3 cellular contexts compared by ENCODE assay signal in the genomic region with DNA sequence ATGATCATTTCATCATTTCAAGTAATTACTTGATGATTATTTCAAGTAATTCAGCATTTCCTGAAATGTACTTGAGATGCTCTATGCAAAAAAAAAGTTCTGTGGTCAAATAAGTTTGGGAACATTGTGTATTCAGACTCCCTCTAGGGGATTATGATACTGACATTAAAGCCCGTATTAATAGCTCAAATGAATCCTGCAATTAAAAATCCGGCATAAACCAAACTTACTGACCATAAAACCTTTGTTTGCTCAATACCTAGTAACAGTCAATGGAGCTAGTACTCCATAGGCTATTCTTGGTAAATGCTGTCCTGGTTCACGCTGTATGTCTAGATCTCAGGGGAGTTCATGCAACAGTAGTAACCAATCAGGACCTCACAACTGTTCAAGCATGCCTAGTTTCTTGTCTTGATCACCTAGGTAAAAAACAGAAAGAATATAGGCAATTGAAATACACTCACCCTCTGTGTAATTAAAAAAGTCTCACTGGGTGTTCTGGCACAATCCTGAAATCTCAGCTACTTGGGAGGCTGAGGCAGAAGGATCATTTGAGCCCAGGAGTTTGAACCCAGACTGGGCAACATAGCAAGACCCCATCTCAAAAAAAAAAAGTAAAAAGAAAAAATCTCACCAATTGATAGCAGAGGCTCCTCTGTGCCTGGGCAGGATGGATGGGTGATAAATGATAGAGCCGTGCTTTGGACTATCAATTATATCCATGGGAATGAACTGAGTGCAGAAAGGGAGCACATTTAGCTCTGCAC.
A peak's percentile ranks its signal among the peaks of the same experiment; 100 is the strongest.
TF ChIP-seq lines count a peak whose summit lies in the region.

No MANE protein-coding gene starts in this region.

TF ChIP-seq in GM12891, 5 proteins besides CTCF, POLR2A, EP300 and RAD21:
- no peak for TF ChIP-seq POU2F2 (IDR thresholded peaks at IDR 0.05; ENCODE audit: low read depth, low read length)
- TF ChIP-seq TAF1 (IDR thresholded peaks at IDR 0.05; ENCODE audit: low read depth, low read length): no peak
- TF ChIP-seq POLR2AphosphoS5 (IDR thresholded peaks at IDR 0.05; ENCODE audit: low read depth, low read length): no peak
TF ChIP-seq in GM12891: peak in this region for 0.

TF ChIP-seq in HEK293, 187 proteins besides CTCF, POLR2A, EP300 and RAD21:
- TF ChIP-seq ZNF549 (tag by site-specific recombination; IDR thresholded peaks at IDR 0.05) (no peak), ZNF121 (tag by site-specific recombination; IDR thresholded peaks at IDR 0.05) (peak; percentile 68; the same call in 1 of the 2 replicates)
TF ChIP-seq in HEK293: peak in this region for 1.

TF ChIP-seq in K562, 482 proteins besides CTCF, POLR2A, EP300 and RAD21:
- TF ChIP-seq ZNF347 (CRISPR knock-in tag; IDR thresholded peaks at IDR 0.05; ENCODE audit: low read depth): no peak
- 0 out of 2 replicates have a peak, but pooled peaks have one; percentile 30 for TF ChIP-seq ZNF507 (tag; conservative IDR thresholded peaks at IDR 0.05)
- TF ChIP-seq ZNF212 (CRISPR knock-in tag; IDR thresholded peaks at IDR 0.05): no peak
- no peak for TF ChIP-seq ZBED1 (IDR thresholded peaks at IDR 0.05)
- TF ChIP-seq ZC3H11A (IDR thresholded peaks at IDR 0.05; ENCODE audit: low read depth, low read length): no peak
- TF ChIP-seq, protein P1, sequence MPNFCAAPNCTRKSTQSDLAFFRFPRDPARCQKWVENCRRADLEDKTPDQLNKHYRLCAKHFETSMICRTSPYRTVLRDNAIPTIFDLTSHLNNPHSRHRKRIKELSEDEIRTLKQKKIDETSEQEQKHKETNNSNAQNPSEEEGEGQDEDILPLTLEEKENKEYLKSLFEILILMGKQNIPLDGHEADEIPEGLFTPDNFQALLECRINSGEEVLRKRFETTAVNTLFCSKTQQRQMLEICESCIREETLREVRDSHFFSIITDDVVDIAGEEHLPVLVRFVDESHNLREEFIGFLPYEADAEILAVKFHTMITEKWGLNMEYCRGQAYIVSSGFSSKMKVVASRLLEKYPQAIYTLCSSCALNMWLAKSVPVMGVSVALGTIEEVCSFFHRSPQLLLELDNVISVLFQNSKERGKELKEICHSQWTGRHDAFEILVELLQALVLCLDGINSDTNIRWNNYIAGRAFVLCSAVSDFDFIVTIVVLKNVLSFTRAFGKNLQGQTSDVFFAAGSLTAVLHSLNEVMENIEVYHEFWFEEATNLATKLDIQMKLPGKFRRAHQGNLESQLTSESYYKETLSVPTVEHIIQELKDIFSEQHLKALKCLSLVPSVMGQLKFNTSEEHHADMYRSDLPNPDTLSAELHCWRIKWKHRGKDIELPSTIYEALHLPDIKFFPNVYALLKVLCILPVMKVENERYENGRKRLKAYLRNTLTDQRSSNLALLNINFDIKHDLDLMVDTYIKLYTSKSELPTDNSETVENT (CRISPR knock-in tag; IDR thresholded peaks at IDR 0.05): no peak
- TF ChIP-seq ZNF232 (CRISPR knock-in tag; IDR thresholded peaks at IDR 0.05): no peak
- TF ChIP-seq STAT5B (CRISPR knock-in tag; IDR thresholded peaks at IDR 0.05): no peak
- TF ChIP-seq ZNF121 (CRISPR knock-in tag; conservative IDR thresholded peaks at IDR 0.05): peak; percentile 95
- TF ChIP-seq SIX5 (IDR thresholded peaks at IDR 0.05; ENCODE audit: borderline replicate concordance in 1 of 2, insufficient read depth in 1 of 2, low read depth in 1 of 2, low read length in 2 of 2): no peak
- TF ChIP-seq, protein P2, sequence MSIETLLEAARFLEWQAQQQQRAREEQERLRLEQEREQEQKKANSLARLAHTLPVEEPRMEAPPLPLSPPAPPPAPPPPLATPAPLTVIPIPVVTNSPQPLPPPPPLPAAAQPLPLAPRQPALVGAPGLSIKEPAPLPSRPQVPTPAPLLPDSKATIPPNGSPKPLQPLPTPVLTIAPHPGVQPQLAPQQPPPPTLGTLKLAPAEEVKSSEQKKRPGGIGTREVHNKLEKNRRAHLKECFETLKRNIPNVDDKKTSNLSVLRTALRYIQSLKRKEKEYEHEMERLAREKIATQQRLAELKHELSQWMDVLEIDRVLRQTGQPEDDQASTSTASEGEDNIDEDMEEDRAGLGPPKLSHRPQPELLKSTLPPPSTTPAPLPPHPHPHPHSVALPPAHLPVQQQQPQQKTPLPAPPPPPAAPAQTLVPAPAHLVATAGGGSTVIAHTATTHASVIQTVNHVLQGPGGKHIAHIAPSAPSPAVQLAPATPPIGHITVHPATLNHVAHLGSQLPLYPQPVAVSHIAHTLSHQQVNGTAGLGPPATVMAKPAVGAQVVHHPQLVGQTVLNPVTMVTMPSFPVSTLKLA (conservative IDR thresholded peaks at IDR 0.05): no peak
- TF ChIP-seq KLF13 (tag; IDR thresholded peaks at IDR 0.05; ENCODE audit: borderline replicate concordance, low read depth): no peak
- TF ChIP-seq PHF20 (IDR thresholded peaks at IDR 0.05; ENCODE audit: partially characterized antibody): no peak
- TF ChIP-seq, protein P3, sequence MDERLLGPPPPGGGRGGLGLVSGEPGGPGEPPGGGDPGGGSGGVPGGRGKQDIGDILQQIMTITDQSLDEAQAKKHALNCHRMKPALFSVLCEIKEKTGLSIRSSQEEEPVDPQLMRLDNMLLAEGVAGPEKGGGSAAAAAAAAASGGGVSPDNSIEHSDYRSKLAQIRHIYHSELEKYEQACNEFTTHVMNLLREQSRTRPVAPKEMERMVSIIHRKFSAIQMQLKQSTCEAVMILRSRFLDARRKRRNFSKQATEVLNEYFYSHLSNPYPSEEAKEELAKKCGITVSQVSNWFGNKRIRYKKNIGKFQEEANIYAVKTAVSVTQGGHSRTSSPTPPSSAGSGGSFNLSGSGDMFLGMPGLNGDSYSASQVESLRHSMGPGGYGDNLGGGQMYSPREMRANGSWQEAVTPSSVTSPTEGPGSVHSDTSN (CRISPR knock-in tag; IDR thresholded peaks at IDR 0.05; ENCODE audit: low read depth): no peak
- TF ChIP-seq, protein P3 (tag; conservative IDR thresholded peaks at IDR 0.05; ENCODE audit: low read depth): no peak
- no peak for TF ChIP-seq ZNF780A (CRISPR knock-in tag; IDR thresholded peaks at IDR 0.05)
- no peak for TF ChIP-seq HLTF (IDR thresholded peaks at IDR 0.05)
- TF ChIP-seq BMI1 (IDR thresholded peaks at IDR 0.05; ENCODE audit: low read length): no peak
TF ChIP-seq in K562: peak in this region for 2.
